In genomic region chr2:51829477-51829876, GRCh38 we compare ENCODE assay signal across 37 cellular contexts.
DNase-seq lines count a peak whose midpoint lies in the region; ATAC-seq, FAIRE-seq and TF ChIP-seq lines count a peak whose summit lies in the region.
"Had no signal": no experiment of that assay in that cellular context is flagged by ENCODE, and none has a peak within 500 bp of the region (broad histone marks: within the 10 kb centered on the region; RNA-seq: fewer than 3 reads in every experiment).

No MANE protein-coding gene starts in this region.

- no peaks in the 10 kb centered on the region for H3K36me3 Mint-ChIP-seq in activated naive CD4-positive, alpha-beta T cell treated with anti-CD3 and anti-CD28 coated beads, Interleukin-2, amount 50 U/mL, for 24 hours
- H3K36me3 Mint-ChIP-seq in progenitor cell of endocrine pancreas (ENCODE audit: insufficient read depth): no peaks in the 10 kb centered on the region
- H3K36me3 Mint-ChIP-seq: CD14-positive monocyte; CD4-positive, alpha-beta memory T cell; CD4-positive, CD25-positive, alpha-beta regulatory T cell; CD8-positive, alpha-beta memory T cell; CD8-positive, alpha-beta T cell had no signal

- H3K4me2 ChIP-seq in HepG2 (ENCODE audit: low read depth, low read length) (no peak overlapping the region), K562 (ENCODE audit: insufficient read depth, low read length) (no peak overlapping the region)
- H3K4me2 ChIP-seq: A549; BLaER1; BLaER1 treated with 17β-estradiol and CSF1 and Interleukin-3, amounts not matched to agents 10 nM and 100 nM had no signal

- TF ChIP-seq POLR2A in HepG2 (IDR thresholded peaks at IDR 0.05; ENCODE audit: insufficient read depth in 1 of 2, low read depth in 2 of 2, low read length in 2 of 2) (no peak), right lobe of liver (IDR thresholded peaks at IDR 0.05) (no peak), K562 (conservative IDR thresholded peaks at IDR 0.05) (no peak), prostate gland (IDR thresholded peaks at IDR 0.05) (no peak)

- peaks cover 39% of the 10 kb centered on the region for H3K9me3 ChIP-seq in HepG2 (ENCODE audit: low read length)
- no peaks in the 10 kb centered on the region for H3K9me3 ChIP-seq in right lobe of liver
- no peaks in the 10 kb centered on the region for H3K9me3 ChIP-seq in K562 (replicated peaks; ENCODE audit: control insufficient read depth, insufficient read depth, low read depth, low read length)
- no peaks in the 10 kb centered on the region for H3K9me3 ChIP-seq in prostate gland
- H3K9me3 ChIP-seq: A549; BE2C; BLaER1; BLaER1 treated with 17β-estradiol and CSF1 and Interleukin-3, amounts not matched to agents 10 nM and 100 nM; Caco-2 had no signal

- intact Hi-C loops in HepG2 (cut with micrococcal nuclease; ENCODE audit: unreplicated experiment) (no loop called here), right lobe of liver (cut with DNase I) (no loop called here), K562 (cut with micrococcal nuclease) (no loop called here), prostate gland (cut with DNase I) (no loop called here)

- no peaks in the 10 kb centered on the region for H3K4me1 Mint-ChIP-seq in activated naive CD4-positive, alpha-beta T cell treated with anti-CD3 and anti-CD28 coated beads, Interleukin-2, amount 50 U/mL, for 24 hours
- peaks cover 5% of the 10 kb centered on the region for H3K4me1 Mint-ChIP-seq in progenitor cell of endocrine pancreas (ENCODE audit: low read depth)
- H3K4me1 Mint-ChIP-seq: B cell; CD14-positive monocyte; CD4-positive, alpha-beta memory T cell; CD4-positive, CD25-positive, alpha-beta regulatory T cell; CD8-positive, alpha-beta memory T cell had no signal

- H2AFZ ChIP-seq in HepG2 (ENCODE audit: low read length): no peak overlapping the region
- no peak overlapping the region for H2AFZ ChIP-seq in K562 (ENCODE audit: low read depth, low read length)

- H3K27ac Mint-ChIP-seq in activated naive CD4-positive, alpha-beta T cell treated with anti-CD3 and anti-CD28 coated beads, Interleukin-2, amount 50 U/mL, for 24 hours: peak overlapping the region; percentile 31
- peak overlapping the region; percentile 5 for H3K27ac Mint-ChIP-seq in progenitor cell of endocrine pancreas
- H3K27ac Mint-ChIP-seq: B cell; CD14-positive monocyte; CD4-positive, alpha-beta memory T cell; CD4-positive, alpha-beta T cell; CD4-positive, CD25-positive, alpha-beta regulatory T cell; CD8-positive, alpha-beta memory T cell; CD8-positive, alpha-beta T cell had no signal

- no peak overlapping the region for H3K4me3 Mint-ChIP-seq in activated naive CD4-positive, alpha-beta T cell treated with anti-CD3 and anti-CD28 coated beads, Interleukin-2, amount 50 U/mL, for 24 hours
- H3K4me3 Mint-ChIP-seq in progenitor cell of endocrine pancreas (ENCODE audit: low read depth): no peak overlapping the region
- H3K4me3 Mint-ChIP-seq: B cell; CD14-positive monocyte; CD4-positive, alpha-beta memory T cell; CD4-positive, alpha-beta T cell; CD4-positive, CD25-positive, alpha-beta regulatory T cell; CD8-positive, alpha-beta memory T cell; CD8-positive, alpha-beta T cell had no signal

- H3K27ac ChIP-seq in HepG2 (ENCODE audit: extremely low read length, insufficient read depth, low read length) (no peak overlapping the region), right lobe of liver (no peak overlapping the region), K562 (ENCODE audit: extremely low read depth, low read depth, low read length) (no peak overlapping the region), prostate gland (no peak overlapping the region)
- H3K27ac ChIP-seq: 22Rv1; A549; BLaER1; BLaER1 treated with 17β-estradiol and CSF1 and Interleukin-3, amounts not matched to agents 10 nM and 100 nM; C4-2B had no signal

- TF ChIP-seq RAD21 in HepG2 (CRISPR knock-in tag; IDR thresholded peaks at IDR 0.05) (no peak), K562 (CRISPR knock-in tag; conservative IDR thresholded peaks at IDR 0.05 in 1 of 2, IDR thresholded peaks at IDR 0.05 in 1 of 2) (no peak)

- no peak for TF ChIP-seq EP300 in HepG2 (IDR thresholded peaks at IDR 0.05; ENCODE audit: low read depth in 2 of 2, low read length in 2 of 2)
- TF ChIP-seq EP300 in HepG2 (CRISPR knock-in tag; IDR thresholded peaks at IDR 0.05; ENCODE audit: borderline replicate concordance): no peak
- no peak for TF ChIP-seq EP300 in K562 (IDR thresholded peaks at IDR 0.05; ENCODE audit: low read length)

- BruUV-seq in HepG2 (replicated peaks; lab: Mats Ljungman, UMichigan) (no TSS peak), K562 (replicated peaks; lab: Mats Ljungman, UMichigan) (no TSS peak)

- H3K4me3 ChIP-seq in HepG2 (replicated peaks in 1 of 3; ENCODE audit: insufficient read depth in 1 of 3, low read depth in 2 of 3, low read length in 3 of 3): no peak overlapping the region
- no peak overlapping the region for H3K4me3 ChIP-seq in right lobe of liver
- H3K4me3 ChIP-seq in K562: no peak overlapping the region
- H3K4me3 ChIP-seq in prostate gland: no peak overlapping the region
- H3K4me3 ChIP-seq: A549; BLaER1; BLaER1 treated with 17β-estradiol and CSF1 and Interleukin-3, amounts not matched to agents 10 nM and 100 nM had no signal

- no peak for DNase-seq in activated naive CD4-positive, alpha-beta T cell treated with anti-CD3 and anti-CD28 coated beads, Interleukin-2, amount 50 U/mL, for 16 hours
- DNase-seq in HepG2 (ENCODE audit: low spot score) (no peak), right lobe of liver (no peak), K562 (ENCODE audit: extremely low read depth in 1 of 4, low spot score in 3 of 4) (no peak), progenitor cell of endocrine pancreas (ENCODE audit: low spot score, unreplicated experiment) (no peak), prostate gland (ENCODE audit: low spot score) (no peak)
- DNase-seq: 8988T; ACHN; AML-193; BE2C; C1 segment of cervical spinal cord; Caco-2; Calu3; CD4-positive, alpha-beta T cell; CD4-positive, CD25-positive, alpha-beta regulatory T cell; CD8-positive, alpha-beta memory T cell; CD8-positive, alpha-beta T cell; COR-L47; DMS 273 treated with DMSO at 0.1 percent for 48 hours; DMS153; DMS53; DMS79; DMS79 treated with DMSO at 0.1 percent for 48 hours; DND-41; EL had no signal

- H3K9ac ChIP-seq in HepG2 (ENCODE audit: insufficient read depth, low read depth, low read length): no peak overlapping the region
- H3K9ac ChIP-seq in K562 (ENCODE audit: insufficient read depth in 1 of 2, low read depth in 2 of 2, low read length in 2 of 2): no peak overlapping the region
- H3K9ac ChIP-seq: BLaER1; BLaER1 treated with 17β-estradiol and CSF1 and Interleukin-3, amounts not matched to agents 10 nM and 100 nM had no signal

- POLR2A ChIA-PET in HepG2 (lab: Yijun Ruan, JAX) (no interaction called here), K562 (lab: Yijun Ruan, JAX) (no interaction called here)

- in situ Hi-C loops in HepG2 (cut with HindIII; ENCODE audit: extremely low pct_ligation_motif_present, low pct_unique_long_range_greater_than_20kb) (no loop called here), K562 (cut with MboI) (no loop called here)

- no peaks in the 10 kb centered on the region for H3K27me3 Mint-ChIP-seq in activated naive CD4-positive, alpha-beta T cell treated with anti-CD3 and anti-CD28 coated beads, Interleukin-2, amount 50 U/mL, for 24 hours
- no peaks in the 10 kb centered on the region for H3K27me3 Mint-ChIP-seq in progenitor cell of endocrine pancreas
- H3K27me3 Mint-ChIP-seq: B cell; CD4-positive, alpha-beta memory T cell; CD4-positive, alpha-beta T cell; CD4-positive, CD25-positive, alpha-beta regulatory T cell; CD8-positive, alpha-beta memory T cell had no signal

- H3K4me1 ChIP-seq in HepG2 (ENCODE audit: insufficient read depth, low read length) (no peaks in the 10 kb centered on the region), right lobe of liver (no peaks in the 10 kb centered on the region), K562 (replicated peaks in 1 of 2; ENCODE audit: control insufficient read depth in 2 of 2, insufficient read depth in 2 of 2, low read length in 2 of 2) (no peaks in the 10 kb centered on the region), prostate gland (replicated peaks) (no peaks in the 10 kb centered on the region)
- H3K4me1 ChIP-seq: A549; BE2C; BLaER1; BLaER1 treated with 17β-estradiol and CSF1 and Interleukin-3, amounts not matched to agents 10 nM and 100 nM; Caco-2 had no signal

- no peak for ATAC-seq in HepG2
- ATAC-seq in right lobe of liver: no peak
- ATAC-seq in K562: no peak
- no peak for ATAC-seq in HG02981 (IDR thresholded peaks at IDR 0.05; ENCODE audit: unreplicated experiment)
- ATAC-seq: A549; CD8-positive, alpha-beta T cell had no signal

- CTCF ChIA-PET in HepG2 (lab: Yijun Ruan, JAX; ENCODE audit: low intra/inter-chr PET ratio, low total read pairs) (no interaction called here), K562 (lab: Yijun Ruan, JAX; ENCODE audit: low intra/inter-chr PET ratio) (no interaction called here)

- TF ChIP-seq CTCF in HepG2 (CRISPR knock-in tag; IDR thresholded peaks at IDR 0.05): no peak
- no peak for TF ChIP-seq CTCF in right lobe of liver (IDR thresholded peaks at IDR 0.05)
- TF ChIP-seq CTCF in K562 (IDR thresholded peaks at IDR 0.05 in 2 of 3, conservative IDR thresholded peaks at IDR 0.05 in 1 of 3; ENCODE audit: insufficient read depth in 2 of 3, low read depth in 1 of 3, low read length in 3 of 3): no peak
- TF ChIP-seq CTCF in progenitor cell of endocrine pancreas (IDR thresholded peaks at IDR 0.05; ENCODE audit: unreplicated experiment): no peak
- no peak for TF ChIP-seq CTCF in prostate gland (IDR thresholded peaks at IDR 0.05)

- H3K79me2 ChIP-seq in HepG2 (ENCODE audit: insufficient read depth, low read length): no peaks in the 10 kb centered on the region
- H3K79me2 ChIP-seq in K562 (ENCODE audit: control insufficient read depth, insufficient read depth, low read length): no peaks in the 10 kb centered on the region

- no peaks in the 10 kb centered on the region for H3K9me3 Mint-ChIP-seq in activated naive CD4-positive, alpha-beta T cell treated with anti-CD3 and anti-CD28 coated beads, Interleukin-2, amount 50 U/mL, for 24 hours
- H3K9me3 Mint-ChIP-seq in progenitor cell of endocrine pancreas (ENCODE audit: low read depth): no peaks in the 10 kb centered on the region

- H3K9me1 ChIP-seq in K562 (ENCODE audit: control insufficient read depth, insufficient read depth, low read length): no peaks in the 10 kb centered on the region

- no peaks in the 10 kb centered on the region for H3K27me3 ChIP-seq in HepG2 (ENCODE audit: control insufficient read depth in 1 of 2, insufficient read depth in 2 of 2, low read length in 2 of 2)
- H3K27me3 ChIP-seq in right lobe of liver: no peaks in the 10 kb centered on the region
- no peaks in the 10 kb centered on the region for H3K27me3 ChIP-seq in K562 (ENCODE audit: control insufficient read depth in 2 of 2, insufficient read depth in 2 of 2, low read length in 2 of 2)
- no peaks in the 10 kb centered on the region for H3K27me3 ChIP-seq in prostate gland (replicated peaks; ENCODE audit: insufficient read depth)
- H3K27me3 ChIP-seq: BE2C; BLaER1; BLaER1 treated with 17β-estradiol and CSF1 and Interleukin-3, amounts not matched to agents 10 nM and 100 nM had no signal

- no peak for FAIRE-seq in HepG2 (lab: Jason Lieb, UNC)
- no peak for FAIRE-seq in K562 (lab: Jason Lieb, UNC)
- FAIRE-seq: A204.1, A549, D721Med had no signal

- H4K20me1 ChIP-seq in HepG2 (ENCODE audit: insufficient read depth, low read length): no peaks in the 10 kb centered on the region
- no peaks in the 10 kb centered on the region for H4K20me1 ChIP-seq in K562 (replicated peaks; ENCODE audit: control insufficient read depth, insufficient read depth, low read length)
- H4K20me1 ChIP-seq: BLaER1; BLaER1 treated with 17β-estradiol and CSF1 and Interleukin-3, amounts not matched to agents 10 nM and 100 nM had no signal

- H3K36me3 ChIP-seq in HepG2 (replicated peaks in 1 of 2; ENCODE audit: control insufficient read depth in 1 of 2, insufficient read depth in 2 of 2, low read length in 2 of 2): no peaks in the 10 kb centered on the region
- H3K36me3 ChIP-seq in right lobe of liver: no peaks in the 10 kb centered on the region
- no peaks in the 10 kb centered on the region for H3K36me3 ChIP-seq in K562 (ENCODE audit: control insufficient read depth, insufficient read depth, low read length)
- H3K36me3 ChIP-seq in prostate gland: no peaks in the 10 kb centered on the region
- H3K36me3 ChIP-seq: BE2C; BLaER1; BLaER1 treated with 17β-estradiol and CSF1 and Interleukin-3, amounts not matched to agents 10 nM and 100 nM had no signal
